In genomic region chr10:84375011-84375410, GRCh38 we compare ENCODE assay signal across 8 cellular contexts. TPM values are rescaled to one million over a fixed set of nuclear protein-coding genes. Genes with fewer than 3 reads are reported as not detected.
DNase-seq lines count a peak whose midpoint lies in the region; ATAC-seq and TF ChIP-seq lines count a peak whose summit lies in the region.

No MANE protein-coding gene starts in this region.

- no peak overlapping the region for H3K4me2 ChIP-seq in GM23338

- H2AFZ ChIP-seq in GM23338, result no peak overlapping the region

- H3K4me1 Mint-ChIP-seq in GM23338, result no peaks in the 10 kb centered on the region
- peaks cover 37% of the 10 kb centered on the region for H3K4me1 Mint-ChIP-seq in activated CD4-positive, alpha-beta T cell treated with anti-CD3 and anti-CD28 coated beads, Interleukin-2, amount 10 ng/mL, durations not matched to agents 7 days and 5 days

- intact Hi-C loops in Right ventricle myocardium superior (cut with DNase I) (loop anchor here (2.0 to 10.0 kb wide), 2 partner anchors 110 to 164 kb away; no protein-coding TSS in a partner anchor), right cardiac atrium (cut with DNase I) (loop anchor here (2.0 to 10.0 kb wide), 4 partner anchors 110 to 164 kb away; no protein-coding TSS in a partner anchor)

- no peaks in the 10 kb centered on the region for H3F3A ChIP-seq in GM23338 (replicated peaks; ENCODE audit: low read depth)

- peaks cover 8% of the 10 kb centered on the region; the same call in 2 of the 3 replicates for H3K36me3 Mint-ChIP-seq in GM23338 (ENCODE audit: low read depth)
- peaks cover 52% of the 10 kb centered on the region for H3K36me3 Mint-ChIP-seq in activated CD4-positive, alpha-beta T cell treated with anti-CD3 and anti-CD28 coated beads, Interleukin-2, amount 10 ng/mL, durations not matched to agents 7 days and 5 days (ENCODE audit: low read depth)

- H3K36me3 ChIP-seq in GM23338 (ENCODE audit: insufficient read depth) (no peaks in the 10 kb centered on the region; the same call in 1 of the 2 replicates), gastroesophageal sphincter (peaks cover 0 to 34% of the 10 kb centered on the region in 2 donors), H7 (replicated peaks; ENCODE audit: control insufficient read depth, insufficient read depth, low read length) (peaks cover 3% of the 10 kb centered on the region)

- peaks cover 2% of the 10 kb centered on the region for H3K27me3 Mint-ChIP-seq in GM23338 (ENCODE audit: insufficient read depth, low read depth, poor library complexity)
- no peaks in the 10 kb centered on the region for H3K27me3 Mint-ChIP-seq in activated CD4-positive, alpha-beta T cell treated with anti-CD3 and anti-CD28 coated beads, Interleukin-2, amount 10 ng/mL, durations not matched to agents 7 days and 5 days

- H3K4me1 ChIP-seq in right cardiac atrium (ENCODE audit: control insufficient read depth, insufficient read depth, low read length), result no peaks in the 10 kb centered on the region
- H3K4me1 ChIP-seq in GM23338 (ENCODE audit: insufficient read depth), result no peaks in the 10 kb centered on the region
- H3K4me1 ChIP-seq in gastroesophageal sphincter, result no peaks in the 10 kb centered on the region

- no peaks in the 10 kb centered on the region for H3K9me2 ChIP-seq in GM23338 (ENCODE audit: insufficient read depth)

- no peak for TF ChIP-seq EP300 in gastroesophageal sphincter (IDR thresholded peaks at IDR 0.05)

- 0 out of 2 replicates have a peak, but pooled peaks cover 8% of the 10 kb centered on the region for H4K20me1 ChIP-seq in GM23338 (replicated peaks; ENCODE audit: insufficient read depth)

- CTCF ChIA-PET in activated CD4-positive, alpha-beta T cell treated with anti-CD3 and anti-CD28 coated beads, Interleukin-2, amount 10 ng/mL, durations not matched to agents 7 days and 5 days (lab: Charles Lee), result interaction anchor here (1.0 kb wide), 1 partner anchor 107 kb away, joined by 3 read pairs; no protein-coding TSS in a partner anchor

- no peak for DNase-seq in Right ventricle myocardium superior
- DNase-seq in right cardiac atrium, result no peak
- DNase-seq in GM23338 (ENCODE audit: low spot score), result peak; percentile 79
- DNase-seq in NCI-H2107 (lab: John Stamatoyannopoulos, UW), result peak; percentile 4
- DNase-seq in activated CD4-positive, alpha-beta T cell treated with anti-CD3 and anti-CD28 coated beads, Interleukin-2, amount 10 ng/mL, durations not matched to agents 7 days and 5 days, result peak; percentile 66
- no peak for DNase-seq in retinal pigment epithelial cell (ENCODE audit: low read depth)
- DNase-seq in H7, result no peak

- H3K27ac Mint-ChIP-seq in GM23338, result no peak overlapping the region
- H3K27ac Mint-ChIP-seq in activated CD4-positive, alpha-beta T cell treated with anti-CD3 and anti-CD28 coated beads, Interleukin-2, amount 10 ng/mL, durations not matched to agents 7 days and 5 days, result no peak overlapping the region

- H3K27me3 ChIP-seq in right cardiac atrium (ENCODE audit: control insufficient read depth, insufficient read depth), result no peaks in the 10 kb centered on the region
- no peaks in the 10 kb centered on the region for H3K27me3 ChIP-seq in GM23338 (ENCODE audit: insufficient read depth)
- no peaks in the 10 kb centered on the region for H3K27me3 ChIP-seq in gastroesophageal sphincter
- H3K27me3 ChIP-seq in H7 (ENCODE audit: control insufficient read depth, insufficient read depth, low read length), result no peaks in the 10 kb centered on the region

- TF ChIP-seq POLR2A in gastroesophageal sphincter (IDR thresholded peaks at IDR 0.05), result no peak

- ATAC-seq in Right ventricle myocardium superior (ENCODE audit: poor library complexity), result peak; percentile 56
- ATAC-seq in right cardiac atrium, result no peak
- ATAC-seq in GM23338, result no peak
- no peak for ATAC-seq in gastroesophageal sphincter

- peaks cover 41% of the 10 kb centered on the region for H3K79me2 ChIP-seq in GM23338 (replicated peaks; ENCODE audit: insufficient read depth)

- TF ChIP-seq CTCF in GM23338 (conservative IDR thresholded peaks at IDR 0.05; ENCODE audit: low read depth in 2 of 2) (peak; percentile 80 to 81), gastroesophageal sphincter (IDR thresholded peaks at IDR 0.05) (peak; percentile 61 to 76 (median 70)), retinal pigment epithelial cell (conservative IDR thresholded peaks at IDR 0.05; ENCODE audit: low read depth, low read length) (peak; percentile 62)

- no peak overlapping the region for H3K4me3 Mint-ChIP-seq in GM23338
- no peak overlapping the region for H3K4me3 Mint-ChIP-seq in activated CD4-positive, alpha-beta T cell treated with anti-CD3 and anti-CD28 coated beads, Interleukin-2, amount 10 ng/mL, durations not matched to agents 7 days and 5 days

- no peaks in the 10 kb centered on the region for H3K9me3 Mint-ChIP-seq in GM23338
- no peaks in the 10 kb centered on the region for H3K9me3 Mint-ChIP-seq in activated CD4-positive, alpha-beta T cell treated with anti-CD3 and anti-CD28 coated beads, Interleukin-2, amount 10 ng/mL, durations not matched to agents 7 days and 5 days

- no peak overlapping the region for H3K27ac ChIP-seq in right cardiac atrium (ENCODE audit: low read length)
- no peak overlapping the region for H3K27ac ChIP-seq in GM23338 (ENCODE audit: low read depth)
- no peak overlapping the region for H3K27ac ChIP-seq in gastroesophageal sphincter

- H3K4me3 ChIP-seq in right cardiac atrium (ENCODE audit: low read length) (no peak overlapping the region), GM23338 (no peak overlapping the region), gastroesophageal sphincter (no peak overlapping the region), retinal pigment epithelial cell (ENCODE audit: low read length) (no peak overlapping the region), H7 (ENCODE audit: insufficient read depth, low read depth, low read length) (no peak overlapping the region)

- POLR2A ChIA-PET in activated CD4-positive, alpha-beta T cell treated with anti-CD3 and anti-CD28 coated beads, Interleukin-2, amount 10 ng/mL, durations not matched to agents 7 days and 5 days (lab: Charles Lee), result no interaction called here

- no peaks in the 10 kb centered on the region for H3K9me3 ChIP-seq in right cardiac atrium (ENCODE audit: control insufficient read depth, low read length)
- no peaks in the 10 kb centered on the region for H3K9me3 ChIP-seq in gastroesophageal sphincter

TF ChIP-seq in GM23338, 12 proteins besides CTCF, POLR2A, EP300 and RAD21 (continues in another document):
- TF ChIP-seq POLR2AphosphoS5 (IDR thresholded peaks at IDR 0.05; ENCODE audit: low read depth), result no peak
- no peak for TF ChIP-seq JUNB (IDR thresholded peaks at IDR 0.05; ENCODE audit: unreplicated experiment)
- TF ChIP-seq ZNF331 (CRISPR knock-in tag; IDR thresholded peaks at IDR 0.05; ENCODE audit: low read depth), result no peak
- TF ChIP-seq EZH2phosphoT487 (IDR thresholded peaks at IDR 0.05; ENCODE audit: unreplicated experiment), result no peak
- TF ChIP-seq REST (IDR thresholded peaks at IDR 0.05; ENCODE audit: unreplicated experiment), result no peak
- no peak for TF ChIP-seq ZNF114 (CRISPR knock-in tag; IDR thresholded peaks at IDR 0.05)
- TF ChIP-seq, protein P1, sequence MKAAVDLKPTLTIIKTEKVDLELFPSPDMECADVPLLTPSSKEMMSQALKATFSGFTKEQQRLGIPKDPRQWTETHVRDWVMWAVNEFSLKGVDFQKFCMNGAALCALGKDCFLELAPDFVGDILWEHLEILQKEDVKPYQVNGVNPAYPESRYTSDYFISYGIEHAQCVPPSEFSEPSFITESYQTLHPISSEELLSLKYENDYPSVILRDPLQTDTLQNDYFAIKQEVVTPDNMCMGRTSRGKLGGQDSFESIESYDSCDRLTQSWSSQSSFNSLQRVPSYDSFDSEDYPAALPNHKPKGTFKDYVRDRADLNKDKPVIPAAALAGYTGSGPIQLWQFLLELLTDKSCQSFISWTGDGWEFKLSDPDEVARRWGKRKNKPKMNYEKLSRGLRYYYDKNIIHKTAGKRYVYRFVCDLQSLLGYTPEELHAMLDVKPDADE (IDR thresholded peaks at IDR 0.05), result no peak
- TF ChIP-seq NANOG (IDR thresholded peaks at IDR 0.05; ENCODE audit: borderline replicate concordance), result no peak

RNA-seq across cellular contexts. Expression of gene CCSER2, which starts 46.6 kb away (rescaled TPM):
- total RNA-seq in Right ventricle myocardium superior (165 TPM), right cardiac atrium (100 to 1,000 TPM; 119 to 176 (median 153) TPM), gastroesophageal sphincter (10 to 100 TPM; 64.5 to 93.5 (median 83.3) TPM)
- polyA plus RNA-seq in right cardiac atrium (30.7 TPM), GM23338 (2016; fragmentation: Nextera tagmentation; extraction: Ambion mirVana) (25.4 and 37.2 TPM in 2 replicates)
- 30.6 and 33.8 TPM in 2 replicates for total RNA-seq in GM23338 (2014; rRNA removed; shearing (Covaris generic))
- 10 to 100 TPM; 86.4 to 93.1 TPM for total RNA-seq in activated CD4-positive, alpha-beta T cell treated with anti-CD3 and anti-CD28 coated beads, Interleukin-2, amount 10 ng/mL, durations not matched to agents 7 days and 5 days
- total RNA-seq in H7 (2014; rRNA removed; shearing (Covaris generic)), result 14.1 and 17.7 TPM in 2 replicates

Comparison
In these comparisons a context has a peak if more than half of its experiments do, and no peak if none do; other contexts are left out.
1. DNase-seq: peak in GM23338 (single experiment), NCI-H2107 (single experiment) and activated CD4-positive, alpha-beta T cell treated with anti-CD3 and anti-CD28 coated beads, Interleukin-2, amount 10 ng/mL, durations not matched to agents 7 days and 5 days (single experiment); none in Right ventricle myocardium superior (single experiment), right cardiac atrium (0 of 3), retinal pigment epithelial cell (single experiment) and H7 (single experiment).
2. Peak in every context shown above with its lines, with median percentiles within 50 percentile points of each other: CTCF ChIP-seq.